ENCODE assay signal across 16 cellular contexts in the genomic region with DNA sequence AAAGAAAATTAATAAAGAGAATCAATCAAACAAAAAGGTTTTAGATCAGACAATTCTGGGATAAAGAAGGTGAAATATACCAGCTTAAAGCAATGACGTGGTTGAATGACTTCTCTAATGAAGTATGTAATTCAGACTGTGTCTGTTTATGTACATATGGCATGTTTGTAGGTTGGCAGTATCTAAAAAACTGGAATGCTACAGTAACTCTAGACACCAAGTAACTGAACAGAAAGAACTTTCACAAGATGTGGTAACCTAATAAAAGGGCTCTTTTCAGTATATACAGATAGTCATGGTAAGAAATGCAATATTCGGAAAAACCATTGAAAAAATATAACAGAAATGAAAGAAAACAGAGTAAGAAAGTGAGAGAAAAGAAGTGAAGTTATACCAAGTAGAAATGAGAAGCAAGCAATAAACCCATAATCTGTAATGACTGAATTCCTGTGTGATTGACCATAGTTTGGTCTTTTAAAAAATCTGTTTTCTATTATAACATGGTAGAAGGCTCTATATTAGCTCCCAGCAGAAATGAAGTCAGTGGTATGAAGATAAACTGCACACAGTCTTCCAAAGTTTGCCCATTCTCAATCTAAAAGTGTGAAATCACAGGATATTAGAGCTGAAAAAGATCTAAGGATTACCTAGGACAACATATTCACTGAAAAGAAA. TPM values are rescaled to one million over a fixed set of nuclear protein-coding genes. Genes with fewer than 3 reads are reported as not detected.
DNase-seq lines count a peak whose midpoint lies in the region; ATAC-seq and TF ChIP-seq lines count a peak whose summit lies in the region.
"Had no signal": no experiment of that assay in that cellular context is flagged by ENCODE, and none has a peak within 500 bp of the region (broad histone marks: within the 10 kb centered on the region; RNA-seq: fewer than 3 reads in every experiment).

No MANE protein-coding gene starts in this region.

- TF ChIP-seq CTCF in KMS-11 (conservative IDR thresholded peaks at IDR 0.05; ENCODE audit: low read depth, low read length) = no peak
- no peak for TF ChIP-seq CTCF in nephron (IDR thresholded peaks at IDR 0.05; ENCODE audit: unreplicated experiment in 3 of 3)

- H3K27me3 Mint-ChIP-seq in activated CD4-positive, alpha-beta T cell treated with anti-CD3 and anti-CD28 coated beads for 36 hours = no peaks in the 10 kb centered on the region
- H3K27me3 Mint-ChIP-seq in activated naive CD8-positive, alpha-beta T cell treated with anti-CD3 and anti-CD28 coated beads, Interleukin-2, amount 10 ng/mL, durations not matched to agents 7 days and 5 days = no peaks in the 10 kb centered on the region
- H3K27me3 Mint-ChIP-seq in nephron (ENCODE audit: low read depth) = no peaks in the 10 kb centered on the region

- peak overlapping the region; percentile 20; the same call in 1 of the 2 replicates for H3K9ac ChIP-seq in KMS-11
- H3K9ac ChIP-seq: neural progenitor cell had no signal

- H3K9me3 Mint-ChIP-seq in activated CD4-positive, alpha-beta T cell treated with anti-CD3 and anti-CD28 coated beads for 36 hours (ENCODE audit: low read depth) = no peaks in the 10 kb centered on the region
- H3K9me3 Mint-ChIP-seq in activated naive CD8-positive, alpha-beta T cell treated with anti-CD3 and anti-CD28 coated beads, Interleukin-2, amount 10 ng/mL, durations not matched to agents 7 days and 5 days = no peaks in the 10 kb centered on the region
- H3K9me3 Mint-ChIP-seq in nephron = no peaks in the 10 kb centered on the region
- H3K9me3 Mint-ChIP-seq: neural progenitor cell had no signal

- peak overlapping the region; percentile 81 for H3K4me2 ChIP-seq in KMS-11
- H3K4me2 ChIP-seq: neural progenitor cell had no signal

- H3K27ac Mint-ChIP-seq in activated CD4-positive, alpha-beta T cell treated with anti-CD3 and anti-CD28 coated beads for 36 hours = peak overlapping the region; percentile 72
- H3K27ac Mint-ChIP-seq in activated naive CD8-positive, alpha-beta T cell treated with anti-CD3 and anti-CD28 coated beads, Interleukin-2, amount 10 ng/mL, durations not matched to agents 7 days and 5 days = peak overlapping the region; percentile 13
- peak overlapping the region; percentile 15 to 51 (median 19) for H3K27ac Mint-ChIP-seq in nephron
- H3K27ac Mint-ChIP-seq: neural progenitor cell had no signal

- no peak overlapping the region for H2AFZ ChIP-seq in KMS-11 (ENCODE audit: low read depth)
- H2AFZ ChIP-seq: neural progenitor cell had no signal

- H3K36me3 Mint-ChIP-seq in activated CD4-positive, alpha-beta T cell treated with anti-CD3 and anti-CD28 coated beads for 36 hours (ENCODE audit: low read depth) = peaks cover 7% of the 10 kb centered on the region
- H3K36me3 Mint-ChIP-seq in activated naive CD8-positive, alpha-beta T cell treated with anti-CD3 and anti-CD28 coated beads, Interleukin-2, amount 10 ng/mL, durations not matched to agents 7 days and 5 days = peaks cover 9% of the 10 kb centered on the region
- no peaks in the 10 kb centered on the region for H3K36me3 Mint-ChIP-seq in nephron (ENCODE audit: low read depth)
- H3K36me3 Mint-ChIP-seq: neural progenitor cell had no signal

- CTCF ChIA-PET in activated CD4-positive, alpha-beta T cell treated with anti-CD3 and anti-CD28 coated beads for 36 hours (lab: Charles Lee) = interaction anchor here (2.1 to 4.0 kb wide), 4 partner anchors 13 to 66 kb away, joined by 5 to 17 read pairs (median 8); no protein-coding TSS in a partner anchor

- peaks cover 99% of the 10 kb centered on the region for H3K79me2 ChIP-seq in KMS-11 (ENCODE audit: insufficient read depth, low read depth)

- H3K27me3 ChIP-seq in KMS-11 (ENCODE audit: insufficient read depth, low read depth) = no peaks in the 10 kb centered on the region
- H3K27me3 ChIP-seq: neural progenitor cell, tibial nerve had no signal

- POLR2A ChIA-PET in activated CD4-positive, alpha-beta T cell treated with anti-CD3 and anti-CD28 coated beads for 36 hours (lab: Charles Lee) = interaction anchor here (1.1 kb wide), 1 partner anchor 9 kb away, joined by 6 read pairs; no protein-coding TSS in a partner anchor
- POLR2A ChIA-PET in activated naive CD8-positive, alpha-beta T cell treated with anti-CD3 and anti-CD28 coated beads, Interleukin-2, amount 10 ng/mL, durations not matched to agents 7 days and 5 days (lab: Charles Lee) = interaction anchor here (3.8 kb wide), 1 partner anchor 18 kb away, joined by 18 read pairs; no protein-coding TSS in a partner anchor

- H4K20me1 ChIP-seq in KMS-11 (ENCODE audit: insufficient read depth) = no peaks in the 10 kb centered on the region

- intact Hi-C loops in activated CD4-positive, alpha-beta T cell treated with anti-CD3 and anti-CD28 coated beads for 36 hours (cut with DNase I, micrococcal nuclease) = loop anchor here (10.0 kb wide), 4 partner anchors 213 to 963 kb away; partner anchors contain the start of genes FOXO1 (in 1 of the 2) and MRPS31 (in 1 of the 2)

- no peak for DNase-seq in activated CD4-positive, alpha-beta T cell treated with anti-CD3 and anti-CD28 coated beads for 36 hours
- no peak for DNase-seq in activated CD4-positive, alpha-beta T cell treated with anti-CD3 and anti-CD28 coated beads for 48 hours
- no peak for DNase-seq in activated naive CD8-positive, alpha-beta T cell treated with anti-CD3 and anti-CD28 coated beads, Interleukin-2, amount 10 ng/mL, durations not matched to agents 7 days and 5 days
- DNase-seq in NOMO-1 treated with DMSO at 0.1 percent for 48 hours (lab: John Stamatoyannopoulos, UW; ENCODE audit: unreplicated experiment) (no peak), HPDE6-E6E7 (ENCODE audit: extremely low spot score) (no peak)
- DNase-seq: activated CD8-positive, alpha-beta memory T cell treated with anti-CD3 and anti-CD28 coated beads for 24 hours; aorta; DMS79; effector memory CD4-positive, alpha-beta T cell; glutamatergic neuron; NCI-H2029 treated with DMSO at 0.1 percent for 48 hours had no signal

- H3K4me1 Mint-ChIP-seq in activated CD4-positive, alpha-beta T cell treated with anti-CD3 and anti-CD28 coated beads for 36 hours = peaks cover 74% of the 10 kb centered on the region
- peaks cover 55% of the 10 kb centered on the region for H3K4me1 Mint-ChIP-seq in activated naive CD8-positive, alpha-beta T cell treated with anti-CD3 and anti-CD28 coated beads, Interleukin-2, amount 10 ng/mL, durations not matched to agents 7 days and 5 days
- peaks cover 35% of the 10 kb centered on the region for H3K4me1 Mint-ChIP-seq in nephron

- H3K4me3 Mint-ChIP-seq in activated CD4-positive, alpha-beta T cell treated with anti-CD3 and anti-CD28 coated beads for 36 hours = no peak overlapping the region
- H3K4me3 Mint-ChIP-seq in activated naive CD8-positive, alpha-beta T cell treated with anti-CD3 and anti-CD28 coated beads, Interleukin-2, amount 10 ng/mL, durations not matched to agents 7 days and 5 days = no peak overlapping the region
- H3K4me3 Mint-ChIP-seq in nephron = no peak overlapping the region
- H3K4me3 Mint-ChIP-seq: neural progenitor cell had no signal

- H3K4me1 ChIP-seq in KMS-11 (ENCODE audit: low read depth, poor library complexity, severe bottlenecking) = peaks cover 96% of the 10 kb centered on the region

- ATAC-seq in activated CD4-positive, alpha-beta T cell treated with anti-CD3 and anti-CD28 coated beads for 36 hours = no peak
- ATAC-seq in activated naive CD8-positive, alpha-beta T cell treated with anti-CD3 and anti-CD28 coated beads, Interleukin-2, amount 10 ng/mL, durations not matched to agents 7 days and 5 days (ENCODE audit: low read depth) = no peak
- no peak for ATAC-seq in HG02870 (IDR thresholded peaks at IDR 0.05; ENCODE audit: unreplicated experiment)

- H3K4me3 ChIP-seq in KMS-11 (IDR thresholded peaks at IDR 0.05; ENCODE audit: insufficient read depth, low read depth, low read length) = no peak overlapping the region
- H3K4me3 ChIP-seq: neural progenitor cell, tibial nerve had no signal

- H3K36me3 ChIP-seq in KMS-11 (ENCODE audit: insufficient read depth) = no peaks in the 10 kb centered on the region
- H3K36me3 ChIP-seq: neural progenitor cell, tibial nerve had no signal

- peak overlapping the region; percentile 98 for H3K27ac ChIP-seq in KMS-11
- H3K27ac ChIP-seq: neural progenitor cell had no signal

RNA-seq across cellular contexts. Expression of gene ELF1, which starts 31.4 kb away (rescaled TPM):
- total RNA-seq in activated CD4-positive, alpha-beta T cell treated with anti-CD3 and anti-CD28 coated beads for 36 hours = 10 to 100 TPM; 75.2 to 87.0 TPM
- total RNA-seq in activated naive CD8-positive, alpha-beta T cell treated with anti-CD3 and anti-CD28 coated beads, Interleukin-2, amount 10 ng/mL, durations not matched to agents 7 days and 5 days = 100 to 1,000 TPM; 134 to 142 TPM

Comparison
In these comparisons a context has a peak if more than half of its experiments do, and no peak if none do; other contexts are left out.
1. H3K27ac Mint-ChIP-seq: peak in every context shown above with its lines; median percentile 72 in activated CD4-positive, alpha-beta T cell treated with anti-CD3 and anti-CD28 coated beads for 36 hours; 19 in nephron; 13 in activated naive CD8-positive, alpha-beta T cell treated with anti-CD3 and anti-CD28 coated beads, Interleukin-2, amount 10 ng/mL, durations not matched to agents 7 days and 5 days.